8 cellular contexts compared by ENCODE assay signal in the genomic region with DNA sequence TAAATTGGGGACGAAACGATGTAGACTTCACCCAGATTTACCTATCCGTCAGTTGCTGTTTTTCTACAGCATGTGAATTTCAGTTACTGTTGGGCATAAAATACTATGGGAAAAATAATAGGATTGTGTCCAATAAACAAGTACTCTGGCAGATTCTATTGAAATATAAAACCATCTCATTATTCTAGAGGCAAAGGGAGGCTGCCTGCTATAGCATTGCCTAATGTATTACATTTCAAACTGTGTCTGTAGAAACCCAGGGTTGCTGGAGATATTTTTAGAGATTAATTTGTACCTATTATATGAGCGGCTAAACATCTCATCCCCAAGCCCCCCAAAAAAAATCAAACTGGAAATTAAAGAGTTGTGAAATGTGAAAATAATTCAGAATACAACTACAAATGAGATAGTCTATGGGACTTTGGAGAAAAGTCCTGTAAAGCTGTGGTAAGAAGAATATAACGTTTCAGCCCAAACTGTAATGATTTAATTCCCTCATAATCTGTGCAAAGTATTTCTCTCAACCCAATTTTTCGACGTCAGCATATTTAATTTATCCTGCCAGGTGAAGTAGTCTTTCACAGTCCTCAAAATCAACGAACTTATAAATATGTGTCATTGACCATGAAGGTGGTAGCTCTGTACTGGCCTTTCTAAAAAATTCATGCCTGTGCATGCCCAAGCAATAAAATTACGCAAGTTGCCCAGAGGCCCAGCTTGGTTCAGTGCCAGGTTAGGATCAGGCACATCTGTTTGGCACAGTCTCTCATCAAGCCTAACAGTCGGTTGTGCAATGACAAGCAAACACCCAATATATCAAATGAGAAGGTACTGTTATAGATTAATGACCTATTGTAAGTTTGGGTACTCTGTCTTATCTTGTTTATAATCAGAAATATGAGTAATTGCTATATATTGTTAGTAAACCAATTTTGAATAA. TPM values are rescaled to one million over a fixed set of nuclear protein-coding genes. Genes with fewer than 3 reads are reported as not detected.
DNase-seq lines count a peak whose midpoint lies in the region; ATAC-seq, FAIRE-seq and TF ChIP-seq lines count a peak whose summit lies in the region.

No MANE protein-coding gene starts in this region.

- FAIRE-seq in urothelium cell line (lab: Jason Lieb, UNC): no peak

- CTCF ChIA-PET in RWPE1 (lab: Yijun Ruan, JAX): interaction anchor here (0.5 to 3.0 kb wide), 7 partner anchors 12 to 979 kb away, joined by 3 to 15 read pairs (median 3); no protein-coding TSS in a partner anchor

- POLR2A ChIA-PET in RWPE1 (lab: Yijun Ruan, JAX; ENCODE audit: low non-redundant PET): no interaction called here

- H3K4me1 ChIP-seq in heart left ventricle (peaks cover 0 to 56% (median 26%) of the 10 kb centered on the region in 12 donors), ovary (ENCODE audit: insufficient read depth) (no peaks in the 10 kb centered on the region)

- TF ChIP-seq EP300 in ovary (IDR thresholded peaks at IDR 0.05): no peak

- intact Hi-C loops in heart left ventricle (cut with DNase I) (loop anchor here in 9 of 10 donors (2.0 to 5.0 kb wide), 8 partner anchors 53 to 178 kb away; no protein-coding TSS in a partner anchor), ovary (cut with DNase I) (no loop called here)

- peak; percentile 2 for DNase-seq in NCI-H2227 (lab: John Stamatoyannopoulos, UW; ENCODE audit: unreplicated experiment)
- no peak for DNase-seq in NCI-H2227 treated with DMSO at 0.1 percent for 48 hours (lab: John Stamatoyannopoulos, UW)
- peak; percentile 83 for DNase-seq in RWPE1 (ENCODE audit: low spot score)
- DNase-seq in heart left ventricle: peak in 2 of 5 donors; percentile 60 to 64
- DNase-seq in urothelium cell line (ENCODE audit: low spot score): peak; percentile 61
- no peak for DNase-seq in T-helper 2 cell
- no peak for DNase-seq in ovary
- no peak for DNase-seq in activated CD4-positive, alpha-beta T cell treated with anti-CD3 and anti-CD28 coated beads for 4 hours

- H3K36me3 ChIP-seq in heart left ventricle: no peaks in the 10 kb centered on the region
- no peaks in the 10 kb centered on the region for H3K36me3 ChIP-seq in ovary

- no peak for TF ChIP-seq POLR2A in heart left ventricle (IDR thresholded peaks at IDR 0.05)
- TF ChIP-seq POLR2A in ovary (IDR thresholded peaks at IDR 0.05): no peak

- H3K9me3 ChIP-seq in heart left ventricle (no peaks in the 10 kb centered on the region), ovary (no peaks in the 10 kb centered on the region)

- ATAC-seq in heart left ventricle: peak; percentile 45 to 62 (median 56)

- H3K4me3 ChIP-seq in heart left ventricle: no peak overlapping the region
- no peak overlapping the region for H3K4me3 ChIP-seq in ovary

- no peak for TF ChIP-seq CTCF in RWPE1 (conservative IDR thresholded peaks at IDR 0.05; ENCODE audit: low read depth)
- TF ChIP-seq CTCF in heart left ventricle (IDR thresholded peaks at IDR 0.05): no peak
- TF ChIP-seq CTCF in ovary (IDR thresholded peaks at IDR 0.05): no peak

- H3K27ac ChIP-seq in RWPE1: no peak overlapping the region
- peak overlapping the region in 7 of 12 donors; percentile 3 to 71 (median 50) for H3K27ac ChIP-seq in heart left ventricle
- H3K27ac ChIP-seq in ovary: no peak overlapping the region

- WGBS in heart left ventricle, 4 donors: 72 to 78% (median 77%) methylated on average over 10 of the region's 10 CpGs
- WGBS in ovary, 3 donors: 78 to 83% (median 79%) methylated on average over 10 of the region's 10 CpGs

- H3K27me3 ChIP-seq in heart left ventricle (no peaks in the 10 kb centered on the region), ovary (no peaks in the 10 kb centered on the region)

RNA-seq across cellular contexts. Expression of gene SCHIP1, which starts 10.3 kb away (rescaled TPM):
- total RNA-seq in heart left ventricle: 100 to 1,000 TPM in 1 of 9 donors, 10 to 100 TPM in 8; 38.8 to 137 (median 49.9) TPM
- polyA plus RNA-seq in heart left ventricle: 100 to 1,000 TPM in 1 of 2 donors, 10 to 100 TPM in 1; 23.8 to 100 TPM
- total RNA-seq in ovary: 1 to 10 TPM in 4 of 7 donors, under 1 TPM in 3; 0.28 to 6.5 (median 1.1) TPM
- 1 to 10 TPM; 1.1 to 3.0 TPM for polyA plus RNA-seq in ovary

Comparison
In these comparisons a context has a peak if more than half of its experiments do, and no peak if none do; other contexts are left out.
1. DNase-seq: peak in NCI-H2227 (single experiment), RWPE1 (single experiment) and urothelium cell line (single experiment); none in NCI-H2227 treated with DMSO at 0.1 percent for 48 hours (single experiment), T-helper 2 cell (0 of 5), ovary (0 of 5) and activated CD4-positive, alpha-beta T cell treated with anti-CD3 and anti-CD28 coated beads for 4 hours (0 of 2).
2. H3K27ac ChIP-seq: peak in heart left ventricle (7 of 12); none in RWPE1 (single experiment) and ovary (0 of 2).
3. RNA of gene SCHIP1, which starts 10.3 kb away (total RNA-seq): 38.8 to 137 TPM in heart left ventricle; 0.28 to 6.5 TPM in ovary; every median in the first group is over 4 times any median in the second.
4. intact Hi-C loops: an anchor here in heart left ventricle (2.0 to 5.0 kb wide); none called in ovary.